Comparison of ENCODE assay signal across 8 cellular contexts in the genomic region with DNA sequence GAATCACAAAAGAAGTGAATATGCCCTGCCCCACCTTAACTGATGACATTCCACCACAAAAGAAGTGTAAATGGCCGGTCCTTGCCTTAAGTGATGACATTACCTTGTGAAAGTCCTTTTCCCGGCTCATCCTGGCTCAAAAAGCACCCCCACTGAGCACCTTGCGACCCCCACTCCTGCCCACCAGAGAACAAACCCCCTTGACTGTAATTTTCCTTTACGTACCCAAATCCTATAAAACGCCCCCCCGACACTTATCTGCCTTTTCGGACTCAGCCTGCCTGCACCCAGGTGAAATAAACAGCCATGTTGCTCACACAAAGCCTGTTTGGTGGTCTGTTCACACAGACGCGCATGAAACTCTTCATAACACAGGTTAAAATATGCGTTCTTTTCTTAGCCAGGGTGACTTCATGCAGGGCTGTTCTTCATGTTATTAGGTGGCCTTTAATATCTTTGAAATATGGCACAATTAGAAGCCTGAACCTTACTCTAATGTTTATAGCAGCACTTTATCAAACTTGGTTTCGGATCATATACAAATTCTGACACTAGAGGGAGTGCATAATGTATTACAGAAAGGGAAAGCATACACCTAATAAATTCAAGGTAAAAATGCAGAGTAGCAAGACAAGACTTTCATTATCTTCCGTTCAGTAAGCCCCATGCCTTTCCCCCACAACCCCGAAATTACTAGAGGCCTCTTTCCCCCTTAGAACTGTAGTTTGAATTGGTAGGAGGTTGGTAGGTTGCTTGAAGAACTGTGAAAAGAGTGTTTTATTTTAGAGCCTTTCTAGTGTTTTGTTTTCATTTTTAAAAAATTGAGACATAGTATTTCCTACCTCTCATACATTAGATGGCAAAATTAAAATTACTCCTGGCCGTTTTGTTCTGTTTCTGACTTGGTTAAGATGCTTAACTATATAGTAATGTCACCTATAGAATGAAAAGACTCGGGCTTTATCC.
A peak's percentile ranks its signal among the peaks of the same experiment; 100 is the strongest.
DNase-seq lines count a peak whose midpoint lies in the region; ATAC-seq and TF ChIP-seq lines count a peak whose summit lies in the region.

No MANE protein-coding gene starts in this region.

- ATAC-seq in HG03521 (IDR thresholded peaks at IDR 0.05; ENCODE audit: unreplicated experiment) (peak; percentile 53), SK-N-SH treated with all-trans-retinoic acid at 6 μM for 48 hours (peak; percentile 96), HG03097 (IDR thresholded peaks at IDR 0.05; ENCODE audit: low FRiP score, unreplicated experiment) (no peak)

- peak overlapping the region; percentile 74 for H3K9ac ChIP-seq in iPS-18a (ENCODE audit: low read length)

- DNase-seq in NCI-H524 (lab: John Stamatoyannopoulos, UW) (peak; percentile 8 to 43), NCI-H524 treated with DMSO at 0.1 percent for 48 hours (lab: John Stamatoyannopoulos, UW) (no peak), uterus (no peak), NCI-H2227 (lab: John Stamatoyannopoulos, UW; ENCODE audit: unreplicated experiment) (no peak)

- H3K36me3 ChIP-seq in iPS-18a (ENCODE audit: control insufficient read depth, low read depth, low read length), result peaks cover 41% of the 10 kb centered on the region
- no peaks in the 10 kb centered on the region for H3K36me3 ChIP-seq in uterus

- H3K9me3 ChIP-seq in iPS-18a (ENCODE audit: control insufficient read depth, low read depth, low read length) (no peaks in the 10 kb centered on the region), uterus (no peaks in the 10 kb centered on the region)

- H3K4me3 ChIP-seq in iPS-18a (ENCODE audit: low read length), result peak overlapping the region; percentile 72
- no peak overlapping the region for H3K4me3 ChIP-seq in uterus

- intact Hi-C loops in uterus (cut with DNase I; ENCODE audit: low total_unique reads), result no loop called here

- no peak for TF ChIP-seq POLR2A in uterus (IDR thresholded peaks at IDR 0.05)

- H3K27me3 ChIP-seq in iPS-18a (ENCODE audit: control insufficient read depth, insufficient read depth, low read length) (no peaks in the 10 kb centered on the region), uterus (no peaks in the 10 kb centered on the region)

- H3K27ac ChIP-seq in iPS-18a (ENCODE audit: low read length) (peak overlapping the region; percentile 80), uterus (no peak overlapping the region)

- peak in 3 of 4 experiments; percentile 18 to 25 (median 23) for TF ChIP-seq CTCF in uterus (IDR thresholded peaks at IDR 0.05)

- H3K4me1 ChIP-seq in iPS-18a (ENCODE audit: control insufficient read depth, low read depth, low read length), result peaks cover 39% of the 10 kb centered on the region
- H3K4me1 ChIP-seq in uterus, result no peaks in the 10 kb centered on the region

TF ChIP-seq in SK-N-SH treated with all-trans-retinoic acid at 6 μM for 48 hours, 23 proteins besides CTCF, POLR2A, EP300 and RAD21:
- TF ChIP-seq ZC3H10 (CRISPR knock-in tag; IDR thresholded peaks at IDR 0.05), result no peak
- TF ChIP-seq, protein P1, sequence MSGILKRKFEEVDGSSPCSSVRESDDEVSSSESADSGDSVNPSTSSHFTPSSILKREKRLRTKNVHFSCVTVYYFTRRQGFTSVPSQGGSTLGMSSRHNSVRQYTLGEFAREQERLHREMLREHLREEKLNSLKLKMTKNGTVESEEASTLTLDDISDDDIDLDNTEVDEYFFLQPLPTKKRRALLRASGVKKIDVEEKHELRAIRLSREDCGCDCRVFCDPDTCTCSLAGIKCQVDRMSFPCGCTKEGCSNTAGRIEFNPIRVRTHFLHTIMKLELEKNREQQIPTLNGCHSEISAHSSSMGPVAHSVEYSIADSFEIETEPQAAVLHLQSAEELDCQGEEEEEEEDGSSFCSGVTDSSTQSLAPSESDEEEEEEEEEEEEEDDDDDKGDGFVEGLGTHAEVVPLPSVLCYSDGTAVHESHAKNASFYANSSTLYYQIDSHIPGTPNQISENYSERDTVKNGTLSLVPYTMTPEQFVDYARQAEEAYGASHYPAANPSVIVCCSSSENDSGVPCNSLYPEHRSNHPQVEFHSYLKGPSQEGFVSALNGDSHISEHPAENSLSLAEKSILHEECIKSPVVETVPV (CRISPR knock-in tag; IDR thresholded peaks at IDR 0.05), result no peak
- no peak for TF ChIP-seq SNAI2 (CRISPR knock-in tag; IDR thresholded peaks at IDR 0.05)
- TF ChIP-seq GLIS3 (CRISPR knock-in tag; IDR thresholded peaks at IDR 0.05), result no peak
- TF ChIP-seq ZNF565 (CRISPR knock-in tag; conservative IDR thresholded peaks at IDR 0.05; ENCODE audit: low read depth), result no peak
- TF ChIP-seq ZNF8 (CRISPR knock-in tag; IDR thresholded peaks at IDR 0.05), result no peak
- TF ChIP-seq TOX (CRISPR knock-in tag; IDR thresholded peaks at IDR 0.05; ENCODE audit: borderline replicate concordance), result no peak
- TF ChIP-seq, protein P2, sequence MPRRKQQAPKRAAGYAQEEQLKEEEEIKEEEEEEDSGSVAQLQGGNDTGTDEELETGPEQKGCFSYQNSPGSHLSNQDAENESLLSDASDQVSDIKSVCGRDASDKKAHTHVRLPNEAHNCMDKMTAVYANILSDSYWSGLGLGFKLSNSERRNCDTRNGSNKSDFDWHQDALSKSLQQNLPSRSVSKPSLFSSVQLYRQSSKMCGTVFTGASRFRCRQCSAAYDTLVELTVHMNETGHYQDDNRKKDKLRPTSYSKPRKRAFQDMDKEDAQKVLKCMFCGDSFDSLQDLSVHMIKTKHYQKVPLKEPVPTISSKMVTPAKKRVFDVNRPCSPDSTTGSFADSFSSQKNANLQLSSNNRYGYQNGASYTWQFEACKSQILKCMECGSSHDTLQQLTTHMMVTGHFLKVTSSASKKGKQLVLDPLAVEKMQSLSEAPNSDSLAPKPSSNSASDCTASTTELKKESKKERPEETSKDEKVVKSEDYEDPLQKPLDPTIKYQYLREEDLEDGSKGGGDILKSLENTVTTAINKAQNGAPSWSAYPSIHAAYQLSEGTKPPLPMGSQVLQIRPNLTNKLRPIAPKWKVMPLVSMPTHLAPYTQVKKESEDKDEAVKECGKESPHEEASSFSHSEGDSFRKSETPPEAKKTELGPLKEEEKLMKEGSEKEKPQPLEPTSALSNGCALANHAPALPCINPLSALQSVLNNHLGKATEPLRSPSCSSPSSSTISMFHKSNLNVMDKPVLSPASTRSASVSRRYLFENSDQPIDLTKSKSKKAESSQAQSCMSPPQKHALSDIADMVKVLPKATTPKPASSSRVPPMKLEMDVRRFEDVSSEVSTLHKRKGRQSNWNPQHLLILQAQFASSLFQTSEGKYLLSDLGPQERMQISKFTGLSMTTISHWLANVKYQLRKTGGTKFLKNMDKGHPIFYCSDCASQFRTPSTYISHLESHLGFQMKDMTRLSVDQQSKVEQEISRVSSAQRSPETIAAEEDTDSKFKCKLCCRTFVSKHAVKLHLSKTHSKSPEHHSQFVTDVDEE (CRISPR knock-in tag; IDR thresholded peaks at IDR 0.05), result no peak
- TF ChIP-seq TCF4 (CRISPR knock-in tag; IDR thresholded peaks at IDR 0.05; ENCODE audit: borderline replicate concordance), result no peak
- TF ChIP-seq BACH2 (CRISPR knock-in tag; IDR thresholded peaks at IDR 0.05; ENCODE audit: borderline replicate concordance), result no peak
- no peak for TF ChIP-seq ZFP30 (CRISPR knock-in tag; IDR thresholded peaks at IDR 0.05)
- TF ChIP-seq, protein P3, sequence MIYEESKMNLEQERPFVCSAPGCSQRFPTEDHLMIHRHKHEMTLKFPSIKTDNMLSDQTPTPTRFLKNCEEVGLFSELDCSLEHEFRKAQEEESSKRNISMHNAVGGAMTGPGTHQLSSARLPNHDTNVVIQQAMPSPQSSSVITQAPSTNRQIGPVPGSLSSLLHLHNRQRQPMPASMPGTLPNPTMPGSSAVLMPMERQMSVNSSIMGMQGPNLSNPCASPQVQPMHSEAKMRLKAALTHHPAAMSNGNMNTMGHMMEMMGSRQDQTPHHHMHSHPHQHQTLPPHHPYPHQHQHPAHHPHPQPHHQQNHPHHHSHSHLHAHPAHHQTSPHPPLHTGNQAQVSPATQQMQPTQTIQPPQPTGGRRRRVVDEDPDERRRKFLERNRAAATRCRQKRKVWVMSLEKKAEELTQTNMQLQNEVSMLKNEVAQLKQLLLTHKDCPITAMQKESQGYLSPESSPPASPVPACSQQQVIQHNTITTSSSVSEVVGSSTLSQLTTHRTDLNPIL (CRISPR knock-in tag; IDR thresholded peaks at IDR 0.05; ENCODE audit: low read depth), result no peak

Comparison
In these comparisons a context has a peak if more than half of its experiments do, and no peak if none do; other contexts are left out.
1. DNase-seq: peak in NCI-H524 (2 of 2); none in NCI-H524 treated with DMSO at 0.1 percent for 48 hours (single experiment), uterus (0 of 2) and NCI-H2227 (single experiment).